8 cellular contexts compared by ENCODE assay signal in the genomic region with DNA sequence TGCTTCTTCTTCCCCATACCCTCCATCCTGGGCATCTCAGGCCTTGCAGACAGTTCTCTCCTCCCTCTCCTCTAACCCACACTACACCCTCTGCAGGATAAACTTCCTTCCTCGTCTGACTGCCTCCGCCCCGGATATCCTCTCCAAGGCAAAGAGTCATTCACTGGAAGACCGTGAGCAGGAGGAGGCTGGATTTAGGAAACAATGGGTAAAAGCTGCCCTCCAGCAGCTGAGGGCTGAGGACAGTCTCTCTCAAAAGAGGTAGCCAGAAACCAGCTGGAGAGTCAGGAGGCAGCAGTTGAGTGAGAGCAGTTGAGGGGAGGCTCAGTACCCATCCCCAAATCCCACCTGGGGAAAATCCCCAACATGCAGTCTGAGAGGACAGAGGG. TPM values are rescaled to one million over a fixed set of nuclear protein-coding genes. Genes with fewer than 3 reads are reported as not detected.
DNase-seq lines count a peak whose midpoint lies in the region; ATAC-seq, FAIRE-seq and TF ChIP-seq lines count a peak whose summit lies in the region.

No MANE protein-coding gene starts in this region.

- intact Hi-C loops in heart left ventricle (cut with DNase I) (no loop called here), cardiac septum (cut with DNase I) (loop anchor here (1.0 kb wide), 1 partner anchor 8 kb away; no protein-coding TSS in a partner anchor), endothelial cell of umbilical vein (cut with micrococcal nuclease) (no loop called here)

- POLR2A ChIA-PET in endothelial cell of umbilical vein (lab: Charles Lee), result interaction anchor here (0.9 to 7.8 kb wide), 5 partner anchors 9 to 33 kb away, joined by 3 to 124 read pairs (median 9); a partner anchor contains a TSS

- DNase-seq in heart left ventricle, result peak in 3 of 5 donors; percentile 54 to 62 (median 54)
- DNase-seq in cardiac septum (ENCODE audit: low spot score), result no peak
- DNase-seq in RPMI7951 (ENCODE audit: low read depth), result peak; percentile 71
- peak; percentile 75 for DNase-seq in endothelial cell of umbilical vein (ENCODE audit: low read depth, low spot score)
- DNase-seq in ureter (ENCODE audit: low spot score), result no peak
- no peak for DNase-seq in activated CD4-positive, alpha-beta T cell treated with anti-CD3 and anti-CD28 coated beads for 4 hours

- H3K9me3 ChIP-seq in heart left ventricle (no peaks in the 10 kb centered on the region), endothelial cell of umbilical vein (replicated peaks; ENCODE audit: control insufficient read depth, insufficient read depth, low read length) (no peaks in the 10 kb centered on the region), neutrophil (no peaks in the 10 kb centered on the region)

- TF ChIP-seq CTCF in heart left ventricle (IDR thresholded peaks at IDR 0.05), result no peak
- no peak for TF ChIP-seq CTCF in endothelial cell of umbilical vein (IDR thresholded peaks at IDR 0.05; ENCODE audit: extremely low read depth in 1 of 2, insufficient read depth in 1 of 2, low read depth in 1 of 2, low read length in 2 of 2)
- no peak for TF ChIP-seq CTCF in neutrophil (IDR thresholded peaks at IDR 0.05)

- dilution Hi-C loops in endothelial cell of umbilical vein (cut with MboI; ENCODE audit: extremely low pct_ligation_motif_present, low sequenced_read_pairs), result no loop called here

- H4K20me1 ChIP-seq in endothelial cell of umbilical vein (replicated peaks; ENCODE audit: control insufficient read depth, extremely low read depth, insufficient read depth, low read length), result no peaks in the 10 kb centered on the region

- peak; percentile 98 for FAIRE-seq in endothelial cell of umbilical vein (lab: Jason Lieb, UNC)

- H3K36me3 ChIP-seq in heart left ventricle (peaks cover 0 to 3% (median 0%) of the 10 kb centered on the region in 9 donors), endothelial cell of umbilical vein (ENCODE audit: control insufficient read depth in 2 of 2, extremely low read depth in 1 of 2, insufficient read depth in 2 of 2, low read length in 2 of 2) (no peaks in the 10 kb centered on the region), neutrophil (no peaks in the 10 kb centered on the region)

- peak overlapping the region; percentile 88 for H3K9ac ChIP-seq in endothelial cell of umbilical vein (replicated peaks; ENCODE audit: extremely low read depth, insufficient read depth, low read length)

- peaks cover 62% of the 10 kb centered on the region for H3K79me2 ChIP-seq in endothelial cell of umbilical vein (ENCODE audit: control insufficient read depth, insufficient read depth, low read length)

- BruUV-seq in endothelial cell of umbilical vein (replicated peaks; lab: Mats Ljungman, UMichigan), result no TSS peak

- no peak overlapping the region for H2AFZ ChIP-seq in endothelial cell of umbilical vein (ENCODE audit: low read depth, low read length)

- H3K9me1 ChIP-seq in endothelial cell of umbilical vein (replicated peaks; ENCODE audit: control insufficient read depth, extremely low read depth, insufficient read depth, low read length), result no peaks in the 10 kb centered on the region

- peak overlapping the region; percentile 81 for H3K4me2 ChIP-seq in endothelial cell of umbilical vein (ENCODE audit: insufficient read depth, low read length)

- peak overlapping the region; percentile 84 to 98 (median 92) for H3K27ac ChIP-seq in heart left ventricle
- peak overlapping the region; percentile 89 for H3K27ac ChIP-seq in endothelial cell of umbilical vein (ENCODE audit: insufficient read depth, low read depth, low read length)
- H3K27ac ChIP-seq in neutrophil, result peak overlapping the region; percentile 82

- CTCF ChIA-PET in endothelial cell of umbilical vein (lab: Charles Lee), result interaction anchor here (26.3 kb wide), 1 partner anchor 14 kb away, joined by 1317 read pairs; no protein-coding TSS in a partner anchor

- ATAC-seq in heart left ventricle (peak in 3 of 4 donors; percentile 22 to 56 (median 27)), GM19455 (IDR thresholded peaks at IDR 0.05; ENCODE audit: unreplicated experiment) (no peak)

- H3K27me3 ChIP-seq in heart left ventricle (no peaks in the 10 kb centered on the region), endothelial cell of umbilical vein (ENCODE audit: control insufficient read depth in 2 of 2, insufficient read depth in 2 of 2, low read length in 2 of 2) (no peaks in the 10 kb centered on the region), neutrophil (no peaks in the 10 kb centered on the region)

- TF ChIP-seq POLR2A in heart left ventricle (IDR thresholded peaks at IDR 0.05) (peak in 1 of 2 donors; percentile 20), endothelial cell of umbilical vein (IDR thresholded peaks at IDR 0.05; ENCODE audit: low read depth, low read length) (peak; percentile 72)

- H3K4me3 ChIP-seq in heart left ventricle (peak overlapping the region in 11 of 12 donors; percentile 9 to 97 (median 80)), endothelial cell of umbilical vein (replicated peaks in 1 of 3; ENCODE audit: insufficient read depth in 1 of 3, low read depth in 1 of 3, low read length in 3 of 3) (peak overlapping the region; percentile 47 to 84 (median 72)), neutrophil (ENCODE audit: low read depth in 1 of 2, low read length in 1 of 2) (peak overlapping the region; percentile 3 to 63)

- WGBS in heart left ventricle, 4 donors, result 30 to 46% (median 40%) methylated on average over 4 of the region's 4 CpGs

- H3K4me1 ChIP-seq in heart left ventricle (peaks cover 0 to 74% (median 62%) of the 10 kb centered on the region in 12 donors), endothelial cell of umbilical vein (ENCODE audit: control insufficient read depth, extremely low read depth, insufficient read depth, low read length) (peaks cover 57% of the 10 kb centered on the region), neutrophil (ENCODE audit: control insufficient read depth in 1 of 2, insufficient read depth in 1 of 2, low read depth in 1 of 2, low read length in 1 of 2) (peaks cover 38 to 48% of the 10 kb centered on the region in 2 experiments)

TF ChIP-seq in endothelial cell of umbilical vein, 7 proteins besides CTCF, POLR2A, EP300 and RAD21:
- TF ChIP-seq MYC (IDR thresholded peaks at IDR 0.05; ENCODE audit: low read depth, low read length) (peak; percentile 46), POLR2AphosphoS5 (IDR thresholded peaks at IDR 0.05; ENCODE audit: insufficient read depth, low read depth, low read length) (peak; percentile 79), GATA2 (IDR thresholded peaks at IDR 0.05; ENCODE audit: insufficient read depth, insufficient read length, low read depth, low read length) (peak; percentile 35), FOS (IDR thresholded peaks at IDR 0.05; ENCODE audit: borderline replicate concordance, insufficient read depth, low read length) (peak; percentile 53), EZH2 (IDR thresholded peaks at IDR 0.05; ENCODE audit: borderline replicate concordance, low read depth, low read length, severe bottlenecking) (no peak), JUN (IDR thresholded peaks at IDR 0.05; ENCODE audit: borderline replicate concordance, insufficient read depth, insufficient read length, low read depth) (no peak)
- TF ChIP-seq, protein P1, sequence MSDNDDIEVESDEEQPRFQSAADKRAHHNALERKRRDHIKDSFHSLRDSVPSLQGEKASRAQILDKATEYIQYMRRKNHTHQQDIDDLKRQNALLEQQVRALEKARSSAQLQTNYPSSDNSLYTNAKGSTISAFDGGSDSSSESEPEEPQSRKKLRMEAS (IDR thresholded peaks at IDR 0.05; ENCODE audit: insufficient read depth, insufficient read length), result no peak

RNA-seq across cellular contexts. Expression of a gene that starts 1.4 kb away (rescaled TPM):
- total RNA-seq in heart left ventricle, result 100 to 1,000 TPM in 2 of 9 donors, 10 to 100 TPM in 7; 35.8 to 325 (median 78.6) TPM
- 10 to 100 TPM; 46.6 to 81.7 TPM for polyA plus RNA-seq in heart left ventricle
- total RNA-seq in cardiac septum, result 71.7 TPM
- total RNA-seq in RPMI7951 (2014; rRNA removed; shearing (Covaris generic)), result 292 and 402 TPM in 2 replicates
- 332 and 393 TPM in 2 replicates for total RNA-seq in endothelial cell of umbilical vein
- polyA plus RNA-seq in endothelial cell of umbilical vein, result 510 and 560 TPM in 2 replicates
- 538 and 578 TPM in 2 replicates for polyA plus RNA-seq in endothelial cell of umbilical vein (2011; cell fraction: cytosol; rRNA removed)
- 426 and 474 TPM in 2 replicates for polyA plus RNA-seq in endothelial cell of umbilical vein (2011; cell fraction: nucleus; rRNA removed)
- 291 and 393 TPM in 2 replicates for polyA plus RNA-seq in endothelial cell of umbilical vein (2012)
- polyA minus RNA-seq in endothelial cell of umbilical vein, result 360 and 393 TPM in 2 replicates
- 93.8 TPM for polyA minus RNA-seq in endothelial cell of umbilical vein (2011; cell fraction: cytosol; rRNA and poly(A)+ RNA removed)
- 111 and 143 TPM in 2 replicates for polyA minus RNA-seq in endothelial cell of umbilical vein (2011; cell fraction: nucleus; rRNA and poly(A)+ RNA removed)
- total RNA-seq in ureter, result 545 TPM

RNA-seq across cellular contexts. Expression of a gene that starts 33.4 kb away (rescaled TPM):
- 100 to 1,000 TPM in 1 of 9 donors, 10 to 100 TPM in 8; 58.0 to 107 (median 85.0) TPM for total RNA-seq in heart left ventricle
- 10 to 100 TPM; 30.5 to 37.6 TPM for polyA plus RNA-seq in heart left ventricle
- total RNA-seq in cardiac septum, result 86.6 TPM
- total RNA-seq in RPMI7951 (2014; rRNA removed; shearing (Covaris generic)), result 24.7 and 27.6 TPM in 2 replicates
- 136 and 138 TPM in 2 replicates for total RNA-seq in endothelial cell of umbilical vein
- polyA plus RNA-seq in endothelial cell of umbilical vein, result 16.3 and 19.9 TPM in 2 replicates
- polyA plus RNA-seq in endothelial cell of umbilical vein (2011; cell fraction: cytosol; rRNA removed), result 27.2 and 31.1 TPM in 2 replicates
- 58.6 and 65.0 TPM in 2 replicates for polyA plus RNA-seq in endothelial cell of umbilical vein (2011; cell fraction: nucleus; rRNA removed)
- 73.9 and 86.9 TPM in 2 replicates for polyA plus RNA-seq in endothelial cell of umbilical vein (2012)
- 45.0 and 46.8 TPM in 2 replicates for polyA minus RNA-seq in endothelial cell of umbilical vein
- 0.31 TPM for polyA minus RNA-seq in endothelial cell of umbilical vein (2011; cell fraction: cytosol; rRNA and poly(A)+ RNA removed)
- 83.9 and 99.0 TPM in 2 replicates for polyA minus RNA-seq in endothelial cell of umbilical vein (2011; cell fraction: nucleus; rRNA and poly(A)+ RNA removed)
- total RNA-seq in ureter, result 49.3 TPM

RNA-seq across cellular contexts. Expression of a gene that starts 36.5 kb away (rescaled TPM):
- total RNA-seq in heart left ventricle (10 to 100 TPM; 18.4 to 48.1 (median 33.4) TPM), cardiac septum (44.6 TPM), endothelial cell of umbilical vein (29.5 and 35.6 TPM in 2 replicates), ureter (75.4 TPM)
- polyA plus RNA-seq in heart left ventricle (10 to 100 TPM; 15.2 to 22.9 TPM), endothelial cell of umbilical vein (21.4 and 24.4 TPM in 2 replicates)
- total RNA-seq in RPMI7951 (2014; rRNA removed; shearing (Covaris generic)), result 6.4 and 15.8 TPM in 2 replicates
- 14.4 and 26.7 TPM in 2 replicates for polyA plus RNA-seq in endothelial cell of umbilical vein (2011; cell fraction: cytosol; rRNA removed)
- polyA plus RNA-seq in endothelial cell of umbilical vein (2011; cell fraction: nucleus; rRNA removed), result 9.6 and 10.4 TPM in 2 replicates
- polyA plus RNA-seq in endothelial cell of umbilical vein (2012), result 21.0 and 23.4 TPM in 2 replicates
- polyA minus RNA-seq in endothelial cell of umbilical vein, result 7.8 and 8.0 TPM in 2 replicates
- 19.4 TPM for polyA minus RNA-seq in endothelial cell of umbilical vein (2011; cell fraction: cytosol; rRNA and poly(A)+ RNA removed)
- polyA minus RNA-seq in endothelial cell of umbilical vein (2011; cell fraction: nucleus; rRNA and poly(A)+ RNA removed), result 3.2 and 8.5 TPM in 2 replicates

Comparison
In these comparisons a context has a peak if more than half of its experiments do, and no peak if none do; other contexts are left out.
1. DNase-seq: peak in heart left ventricle (3 of 5), RPMI7951 (single experiment) and endothelial cell of umbilical vein (single experiment); none in cardiac septum (single experiment), ureter (single experiment) and activated CD4-positive, alpha-beta T cell treated with anti-CD3 and anti-CD28 coated beads for 4 hours (0 of 2).
2. Peak in every context shown above with its lines, with median percentiles within 50 percentile points of each other: H3K27ac ChIP-seq and H3K4me3 ChIP-seq.